ENCODE assay signal across 18 cellular contexts in genomic region chr5:3349704-3350565, GRCh38.
DNase-seq lines count a peak whose midpoint lies in the region; ATAC-seq and TF ChIP-seq lines count a peak whose summit lies in the region.
"Had no signal": no experiment of that assay in that cellular context is flagged by ENCODE, and none has a peak within 500 bp of the region (broad histone marks: within the 10 kb centered on the region; RNA-seq: fewer than 3 reads in every experiment).

No MANE protein-coding gene starts in this region.

- H3K14ac ChIP-seq in neuronal stem cell (ENCODE audit: low read length), result peak overlapping the region; percentile 97

- no peak overlapping the region for H2AFZ ChIP-seq in neuronal stem cell (ENCODE audit: low read length)
- H2AFZ ChIP-seq: GM23248 had no signal

- peaks cover 0 to 6% of the 10 kb centered on the region in 2 donors for H3K9me3 ChIP-seq in neuronal stem cell (replicated peaks in 1 of 2; ENCODE audit: control insufficient read depth in 2 of 2, insufficient read depth in 1 of 2, low read depth in 1 of 2, low read length in 2 of 2)
- H3K9me3 ChIP-seq in upper lobe of right lung, result no peaks in the 10 kb centered on the region
- H3K9me3 ChIP-seq in left lung, result peaks cover 0 to 6% of the 10 kb centered on the region in 2 donors
- H3K9me3 ChIP-seq: BLaER1 had no signal

- no peaks in the 10 kb centered on the region for H3K27me3 ChIP-seq in neuronal stem cell (ENCODE audit: control insufficient read depth in 3 of 3, insufficient read depth in 3 of 3, low read depth in 1 of 3, low read length in 3 of 3)
- no peaks in the 10 kb centered on the region for H3K27me3 ChIP-seq in upper lobe of right lung
- H3K27me3 ChIP-seq in left lung, result no peaks in the 10 kb centered on the region
- H3K27me3 ChIP-seq: BLaER1 had no signal

- H2AK5ac ChIP-seq in neuronal stem cell (ENCODE audit: low read depth, low read length), result no peak overlapping the region

- no peak overlapping the region for H4K8ac ChIP-seq in neuronal stem cell (ENCODE audit: low read depth, low read length)

- peak; percentile 7 for DNase-seq in activated CD8-positive, alpha-beta memory T cell treated with anti-CD3 and anti-CD28 coated beads for 24 hours
- DNase-seq in activated CD8-positive, alpha-beta memory T cell treated with anti-CD3 and anti-CD28 coated beads, Interleukin-2, amount 50 U/mL, for 4 hours, result no peak
- DNase-seq in neuronal stem cell (ENCODE audit: low spot score), result no peak
- DNase-seq in upper lobe of right lung, result no peak
- DNase-seq in SHP77 (lab: John Stamatoyannopoulos, UW), result no peak
- DNase-seq in NCI-H524 (lab: John Stamatoyannopoulos, UW), result no peak
- no peak for DNase-seq in left lung
- DNase-seq: CD8-positive, alpha-beta memory T cell; GM23248; KG1; NCI-H1048; NCI-H1694; NCI-H2107; NCI-H226; NCI-H526 treated with DMSO at 0.1 percent for 48 hours had no signal

- no peak overlapping the region for H4K91ac ChIP-seq in neuronal stem cell (ENCODE audit: low read depth, low read length, poor library complexity)

- H3K4me1 ChIP-seq in neuronal stem cell (ENCODE audit: control insufficient read depth in 2 of 2, insufficient read depth in 1 of 2, low read depth in 1 of 2, low read length in 2 of 2), result no peaks in the 10 kb centered on the region
- H3K4me1 ChIP-seq in upper lobe of right lung, result no peaks in the 10 kb centered on the region
- H3K4me1 ChIP-seq in left lung, result no peaks in the 10 kb centered on the region
- H3K4me1 ChIP-seq: BLaER1 had no signal

- H3K9ac ChIP-seq in neuronal stem cell (ENCODE audit: low read depth, low read length, poor library complexity), result peak overlapping the region; percentile 27
- H3K9ac ChIP-seq: BLaER1, GM23248 had no signal

- no peaks in the 10 kb centered on the region for H3K36me3 ChIP-seq in neuronal stem cell (replicated peaks in 1 of 2; ENCODE audit: control insufficient read depth in 2 of 2, insufficient read depth in 2 of 2, low read length in 2 of 2)
- no peaks in the 10 kb centered on the region for H3K36me3 ChIP-seq in upper lobe of right lung
- no peaks in the 10 kb centered on the region for H3K36me3 ChIP-seq in left lung
- H3K36me3 ChIP-seq: BLaER1 had no signal

- H3K4ac ChIP-seq in neuronal stem cell (ENCODE audit: low read length), result no peak overlapping the region

- H3K79me1 ChIP-seq in neuronal stem cell (ENCODE audit: low read depth, low read length), result no peaks in the 10 kb centered on the region

- H3K4me3 ChIP-seq in neuronal stem cell (ENCODE audit: low read length in 2 of 2) (no peak overlapping the region), upper lobe of right lung (no peak overlapping the region), left lung (no peak overlapping the region)
- H3K4me3 ChIP-seq: BLaER1, GM23248 had no signal

- H3K18ac ChIP-seq in neuronal stem cell (ENCODE audit: low read length), result peak overlapping the region; percentile 67

- no peak overlapping the region for H2BK5ac ChIP-seq in neuronal stem cell (ENCODE audit: low read length)

- no CpG with 5 or more reads among the region's 10 CpGs for WGBS in neuronal stem cell (ENCODE audit: extremely low coverage in 2 of 2, insufficient read length in 2 of 2, insufficient replicate concordance in 1 of 2), 2 donors

- no peak for TF ChIP-seq CTCF in upper lobe of right lung (IDR thresholded peaks at IDR 0.05)
- no peak for TF ChIP-seq CTCF in left lung (IDR thresholded peaks at IDR 0.05)

- intact Hi-C loops in upper lobe of right lung (cut with DNase I) (no loop called here), left lung (cut with DNase I) (no loop called here)

- H2BK12ac ChIP-seq in neuronal stem cell (ENCODE audit: low read length), result no peak overlapping the region

- ATAC-seq in esophagus mucosa (peak; percentile 22), upper lobe of right lung (peak; percentile 8), left lung (no peak)

- H3K27ac ChIP-seq in neuronal stem cell (replicated peaks; ENCODE audit: low read length) (no peak overlapping the region), upper lobe of right lung (no peak overlapping the region), left lung (no peak overlapping the region)
- H3K27ac ChIP-seq: 22Rv1, BLaER1, GM23248 had no signal

- H3K23ac ChIP-seq in neuronal stem cell (ENCODE audit: low read depth, low read length, poor library complexity), result no peak overlapping the region

- no peak overlapping the region for H2BK120ac ChIP-seq in neuronal stem cell (ENCODE audit: low read depth, low read length)

- H3K4me2 ChIP-seq in neuronal stem cell (ENCODE audit: insufficient read depth, low read length, poor library complexity, severe bottlenecking), result no peak overlapping the region
- H3K4me2 ChIP-seq: BLaER1 had no signal

- no peak overlapping the region for H2BK15ac ChIP-seq in neuronal stem cell (ENCODE audit: low read length)
